Comparison of ENCODE assay signal across 1 cellular context in genomic region chr15:51924146-51925068, GRCh38.
TF ChIP-seq lines count a peak whose summit lies in the region.

No MANE protein-coding gene starts in this region.

TF ChIP-seq in GM23338, 12 proteins besides CTCF, POLR2A, EP300 and RAD21 (continued from another document):
- TF ChIP-seq, protein P1, sequence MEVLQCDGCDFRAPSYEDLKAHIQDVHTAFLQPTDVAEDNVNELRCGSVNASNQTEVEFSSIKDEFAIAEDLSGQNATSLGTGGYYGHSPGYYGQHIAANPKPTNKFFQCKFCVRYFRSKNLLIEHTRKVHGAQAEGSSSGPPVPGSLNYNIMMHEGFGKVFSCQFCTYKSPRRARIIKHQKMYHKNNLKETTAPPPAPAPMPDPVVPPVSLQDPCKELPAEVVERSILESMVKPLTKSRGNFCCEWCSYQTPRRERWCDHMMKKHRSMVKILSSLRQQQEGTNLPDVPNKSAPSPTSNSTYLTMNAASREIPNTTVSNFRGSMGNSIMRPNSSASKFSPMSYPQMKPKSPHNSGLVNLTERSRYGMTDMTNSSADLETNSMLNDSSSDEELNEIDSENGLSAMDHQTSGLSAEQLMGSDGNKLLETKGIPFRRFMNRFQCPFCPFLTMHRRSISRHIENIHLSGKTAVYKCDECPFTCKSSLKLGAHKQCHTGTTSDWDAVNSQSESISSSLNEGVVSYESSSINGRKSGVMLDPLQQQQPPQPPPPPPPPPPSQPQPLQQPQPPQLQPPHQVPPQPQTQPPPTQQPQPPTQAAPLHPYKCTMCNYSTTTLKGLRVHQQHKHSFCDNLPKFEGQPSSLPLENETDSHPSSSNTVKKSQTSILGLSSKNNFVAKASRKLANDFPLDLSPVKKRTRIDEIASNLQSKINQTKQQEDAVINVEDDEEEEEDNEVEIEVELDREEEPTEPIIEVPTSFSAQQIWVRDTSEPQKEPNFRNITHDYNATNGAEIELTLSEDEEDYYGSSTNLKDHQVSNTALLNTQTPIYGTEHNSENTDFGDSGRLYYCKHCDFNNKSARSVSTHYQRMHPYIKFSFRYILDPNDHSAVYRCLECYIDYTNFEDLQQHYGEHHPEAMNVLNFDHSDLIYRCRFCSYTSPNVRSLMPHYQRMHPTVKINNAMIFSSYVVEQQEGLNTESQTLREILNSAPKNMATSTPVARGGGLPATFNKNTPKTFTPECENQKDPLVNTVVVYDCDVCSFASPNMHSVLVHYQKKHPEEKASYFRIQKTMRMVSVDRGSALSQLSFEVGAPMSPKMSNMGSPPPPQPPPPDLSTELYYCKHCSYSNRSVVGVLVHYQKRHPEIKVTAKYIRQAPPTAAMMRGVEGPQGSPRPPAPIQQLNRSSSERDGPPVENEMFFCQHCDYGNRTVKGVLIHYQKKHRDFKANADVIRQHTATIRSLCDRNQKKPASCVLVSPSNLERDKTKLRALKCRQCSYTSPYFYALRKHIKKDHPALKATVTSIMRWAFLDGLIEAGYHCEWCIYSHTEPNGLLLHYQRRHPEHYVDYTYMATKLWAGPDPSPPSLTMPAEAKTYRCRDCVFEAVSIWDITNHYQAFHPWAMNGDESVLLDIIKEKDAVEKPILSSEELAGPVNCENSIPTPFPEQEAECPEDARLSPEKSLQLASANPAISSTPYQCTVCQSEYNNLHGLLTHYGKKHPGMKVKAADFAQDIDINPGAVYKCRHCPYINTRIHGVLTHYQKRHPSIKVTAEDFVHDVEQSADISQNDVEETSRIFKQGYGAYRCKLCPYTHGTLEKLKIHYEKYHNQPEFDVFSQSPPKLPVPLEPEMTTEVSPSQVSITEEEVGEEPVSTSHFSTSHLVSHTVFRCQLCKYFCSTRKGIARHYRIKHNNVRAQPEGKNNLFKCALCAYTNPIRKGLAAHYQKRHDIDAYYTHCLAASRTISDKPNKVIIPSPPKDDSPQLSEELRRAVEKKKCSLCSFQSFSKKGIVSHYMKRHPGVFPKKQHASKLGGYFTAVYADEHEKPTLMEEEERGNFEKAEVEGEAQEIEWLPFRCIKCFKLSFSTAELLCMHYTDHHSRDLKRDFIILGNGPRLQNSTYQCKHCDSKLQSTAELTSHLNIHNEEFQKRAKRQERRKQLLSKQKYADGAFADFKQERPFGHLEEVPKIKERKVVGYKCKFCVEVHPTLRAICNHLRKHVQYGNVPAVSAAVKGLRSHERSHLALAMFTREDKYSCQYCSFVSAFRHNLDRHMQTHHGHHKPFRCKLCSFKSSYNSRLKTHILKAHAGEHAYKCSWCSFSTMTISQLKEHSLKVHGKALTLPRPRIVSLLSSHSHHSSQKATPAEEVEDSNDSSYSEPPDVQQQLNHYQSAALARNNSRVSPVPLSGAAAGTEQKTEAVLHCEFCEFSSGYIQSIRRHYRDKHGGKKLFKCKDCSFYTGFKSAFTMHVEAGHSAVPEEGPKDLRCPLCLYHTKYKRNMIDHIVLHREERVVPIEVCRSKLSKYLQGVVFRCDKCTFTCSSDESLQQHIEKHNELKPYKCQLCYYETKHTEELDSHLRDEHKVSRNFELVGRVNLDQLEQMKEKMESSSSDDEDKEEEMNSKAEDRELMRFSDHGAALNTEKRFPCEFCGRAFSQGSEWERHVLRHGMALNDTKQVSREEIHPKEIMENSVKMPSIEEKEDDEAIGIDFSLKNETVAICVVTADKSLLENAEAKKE (CRISPR knock-in tag; IDR thresholded peaks at IDR 0.05) = no peak
- no peak for TF ChIP-seq ZNF114 (CRISPR knock-in tag; IDR thresholded peaks at IDR 0.05)
- no peak for TF ChIP-seq POLR2AphosphoS5 (IDR thresholded peaks at IDR 0.05; ENCODE audit: low read depth)
- no peak for TF ChIP-seq CREB1 (CRISPR knock-in tag; IDR thresholded peaks at IDR 0.05; ENCODE audit: low read depth)
